In the genomic region with DNA sequence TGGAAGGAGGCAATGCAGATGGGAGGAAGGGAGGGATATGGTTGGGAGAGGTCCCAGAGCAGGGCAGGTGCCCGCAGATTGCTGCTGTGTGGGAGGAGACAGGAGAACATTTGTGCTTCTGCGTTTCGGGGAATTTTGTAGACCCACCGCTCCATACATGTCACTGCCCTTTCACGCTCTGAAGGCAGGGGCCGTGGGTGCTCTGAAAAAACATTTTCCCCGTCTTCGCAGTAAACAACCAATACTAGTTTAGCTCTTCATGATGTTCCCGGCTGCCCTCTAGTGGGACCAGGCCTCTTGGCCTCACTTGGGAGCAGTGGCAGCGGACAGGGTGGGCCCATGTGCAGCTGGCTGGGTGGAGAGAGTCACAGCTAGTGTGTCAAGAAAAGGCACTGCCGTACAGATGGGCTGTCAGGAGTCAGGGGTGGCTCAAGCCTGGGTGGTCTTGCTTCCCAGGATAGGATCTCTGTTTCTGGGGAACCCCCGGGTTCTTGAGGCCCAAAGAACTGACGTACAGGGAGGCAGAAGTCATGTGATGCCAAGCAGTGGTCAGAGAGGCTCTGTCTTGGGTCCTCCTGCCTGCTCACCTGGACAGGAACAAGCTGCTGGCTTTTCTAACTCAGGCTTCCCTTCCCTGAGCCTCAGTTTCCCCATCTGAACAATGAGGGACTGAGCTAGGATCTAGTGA, we compare ENCODE assay signal across 8 cellular contexts. TPM values are rescaled to one million over a fixed set of nuclear protein-coding genes. Genes with fewer than 3 reads are reported as not detected.
DNase-seq lines count a peak whose midpoint lies in the region; ATAC-seq and TF ChIP-seq lines count a peak whose summit lies in the region.

No MANE protein-coding gene starts in this region.

- DNase-seq in BJ (ENCODE audit: low read depth) (no peak), H7 (peak; percentile 93), T-cell (peak in 22 of 34 experiments; percentile 14 to 62 (median 35)), lung microvascular endothelial cell (ENCODE audit: low read depth in 2 of 2) (peak; percentile 79 to 80), thyroid gland (peak; percentile 58 to 64)
- peak in 2 of 3 experiments; percentile 14 to 35 for DNase-seq in effector memory CD8-positive, alpha-beta T cell

- no peak overlapping the region for H3K27ac ChIP-seq in thyroid gland

- no peaks in the 10 kb centered on the region for H3K4me1 ChIP-seq in thyroid gland

- TF ChIP-seq CTCF in BJ (IDR thresholded peaks at IDR 0.05; ENCODE audit: insufficient read depth, low read depth, low read length) (peak; percentile 83), thyroid gland (IDR thresholded peaks at IDR 0.05) (peak in 3 of 6 experiments; percentile 42 to 53 (median 48))

- peaks cover 35 to 50% (median 45%) of the 10 kb centered on the region in 3 donors for H3K4me1 Mint-ChIP-seq in T-cell
- H3K4me1 Mint-ChIP-seq in effector memory CD8-positive, alpha-beta T cell (ENCODE audit: low read depth in 2 of 2), result peaks cover 37 to 38% of the 10 kb centered on the region in 2 donors

- no peaks in the 10 kb centered on the region for H3K9me3 ChIP-seq in thyroid gland

- no peak overlapping the region for H3K4me3 Mint-ChIP-seq in T-cell
- H3K4me3 Mint-ChIP-seq in effector memory CD8-positive, alpha-beta T cell, result peak overlapping the region; percentile 36 to 48

- no peak for ATAC-seq in T-cell (replicated peaks in 1 of 4)
- no peak for ATAC-seq in effector memory CD8-positive, alpha-beta T cell (replicated peaks)
- ATAC-seq in HG03378 (IDR thresholded peaks at IDR 0.05; ENCODE audit: unreplicated experiment), result no peak
- no peak for ATAC-seq in HG03565 (IDR thresholded peaks at IDR 0.05; ENCODE audit: unreplicated experiment)

- peaks cover 31% of the 10 kb centered on the region for H3K36me3 Mint-ChIP-seq in T-cell
- peaks cover 90% of the 10 kb centered on the region for H3K36me3 Mint-ChIP-seq in effector memory CD8-positive, alpha-beta T cell (ENCODE audit: insufficient read depth)

- WGBS in thyroid gland, 2 donors, result 29 to 37% methylated on average over 11 to 12 of the region's 13 CpGs

- POLR2A ChIA-PET in BJ (lab: Charles Lee) (no interaction called here), T-cell (lab: Charles Lee) (interaction anchor here (0.6 to 1.0 kb wide), 4 partner anchors 57 to 300 kb away, joined by 3 read pairs; partner anchors contain the start of gene NLRC5 (in 1 of the 2))

- intact Hi-C loops in thyroid gland (cut with DNase I), result loop anchor here (10.0 kb wide), 1 partner anchor 181 kb away; the partner anchor contains the start of gene SLC12A3

- H3K36me3 ChIP-seq in BJ (ENCODE audit: control insufficient read depth, insufficient read depth, low read length), result peaks cover 4% of the 10 kb centered on the region
- no peaks in the 10 kb centered on the region for H3K36me3 ChIP-seq in H7 (replicated peaks; ENCODE audit: control insufficient read depth, insufficient read depth, low read length)
- H3K36me3 ChIP-seq in thyroid gland, result no peaks in the 10 kb centered on the region

- CTCF ChIA-PET in BJ (lab: Yijun Ruan, JAX) (interaction anchor here (0.6 to 2.9 kb wide), 19 partner anchors 11 to 253 kb away, joined by 3 to 19 read pairs (median 5); partner anchors contain the start of gene SLC12A3), T-cell (lab: Charles Lee) (interaction anchor here in 1 of 2 donors (1.0 to 1.1 kb wide), 2 partner anchors 56 to 81 kb away, joined by 4 read pairs; partner anchors contain the start of gene NLRC5)

- no peak for TF ChIP-seq POLR2A in thyroid gland (IDR thresholded peaks at IDR 0.05)

- no peaks in the 10 kb centered on the region for H3K9me3 Mint-ChIP-seq in T-cell
- no peaks in the 10 kb centered on the region for H3K9me3 Mint-ChIP-seq in effector memory CD8-positive, alpha-beta T cell

- H3K27me3 Mint-ChIP-seq in T-cell, result no peaks in the 10 kb centered on the region
- H3K27me3 Mint-ChIP-seq in effector memory CD8-positive, alpha-beta T cell, result no peaks in the 10 kb centered on the region

- H3K4me3 ChIP-seq in BJ (ENCODE audit: low read depth, low read length) (no peak overlapping the region), H7 (ENCODE audit: insufficient read depth, low read depth, low read length) (no peak overlapping the region), thyroid gland (replicated peaks in 1 of 3) (no peak overlapping the region)

- H3K27ac Mint-ChIP-seq in T-cell, result peak overlapping the region; percentile 83 to 85
- peak overlapping the region; percentile 85 to 94 for H3K27ac Mint-ChIP-seq in effector memory CD8-positive, alpha-beta T cell

- H3K27me3 ChIP-seq in BJ (ENCODE audit: control insufficient read depth, insufficient read depth, low read length) (no peaks in the 10 kb centered on the region), H7 (ENCODE audit: control insufficient read depth, insufficient read depth, low read length) (no peaks in the 10 kb centered on the region), thyroid gland (no peaks in the 10 kb centered on the region)

RNA-seq across cellular contexts. Expression of gene CPNE2, which starts 46.5 kb away (rescaled TPM):
- 51.0 and 80.6 TPM in 2 replicates for polyA plus RNA-seq in BJ (2011; rRNA removed)
- 28.0 and 46.9 TPM in 2 replicates for polyA minus RNA-seq in BJ (2011; rRNA and poly(A)+ RNA removed)
- 19.4 and 21.1 TPM in 2 replicates for total RNA-seq in H7 (2014; rRNA removed; shearing (Covaris generic))
- total RNA-seq in T-cell (1 to 10 TPM; 5.5 to 9.3 (median 6.1) TPM), lung microvascular endothelial cell (41.0 and 41.5 TPM in 2 replicates), thyroid gland (10 to 100 TPM; 26.6 to 33.3 (median 29.2) TPM)

RNA-seq across cellular contexts. Expression of gene NLRC5, which starts 56.5 kb away (rescaled TPM):
- polyA plus RNA-seq in BJ (2011; rRNA removed), result 15.4 and 19.2 TPM in 2 replicates
- polyA minus RNA-seq in BJ (2011; rRNA and poly(A)+ RNA removed), result 32.7 and 40.9 TPM in 2 replicates
- total RNA-seq in H7 (2014; rRNA removed; shearing (Covaris generic)), result 0.80 and 0.85 TPM in 2 replicates
- total RNA-seq in T-cell, result 100 to 1,000 TPM; 390 to 711 (median 496) TPM
- 7.3 and 14.2 TPM in 2 replicates for total RNA-seq in lung microvascular endothelial cell
- total RNA-seq in thyroid gland, result 10 to 100 TPM; 14.1 to 33.5 (median 20.5) TPM

Comparison
In these comparisons a context has a peak if more than half of its experiments do, and no peak if none do; other contexts are left out.
1. H3K4me3 Mint-ChIP-seq: peak in effector memory CD8-positive, alpha-beta T cell (2 of 2); none in T-cell (0 of 3).
2. RNA of gene NLRC5, which starts 56.5 kb away (total RNA-seq): 390 to 711 TPM in T-cell; 14.1 to 33.5 TPM in thyroid gland, 7.3 to 14.2 TPM in lung microvascular endothelial cell and 0.80 to 0.85 TPM in H7; every median in the first group is over 10 times any median in the second.